1 cellular context compared by ENCODE assay signal in genomic region chr9:34652608-34653007, GRCh38.
TF ChIP-seq lines count a peak whose summit lies in the region.

No MANE protein-coding gene starts in this region.

TF ChIP-seq in HCT116, 20 proteins besides CTCF, POLR2A, EP300 and RAD21 (continued from another document):
- TF ChIP-seq REST (IDR thresholded peaks at IDR 0.05; ENCODE audit: low read depth) (no peak), SP1 (IDR thresholded peaks at IDR 0.05; ENCODE audit: low read depth) (no peak), CBX3 (IDR thresholded peaks at IDR 0.05; ENCODE audit: low read depth) (no peak), EGR1 (IDR thresholded peaks at IDR 0.05; ENCODE audit: low read depth) (no peak), JUND (IDR thresholded peaks at IDR 0.05) (no peak), MAX (IDR thresholded peaks at IDR 0.05) (no peak), POLR2AphosphoS5 (IDR thresholded peaks at IDR 0.05; ENCODE audit: low read depth, low read length) (no peak), EZH2 (IDR thresholded peaks at IDR 0.05) (no peak), CEBPB (IDR thresholded peaks at IDR 0.05; ENCODE audit: low read depth) (no peak)
